In genomic region chr1:209095627-209096595, GRCh38 we compare ENCODE assay signal across 10 cellular contexts.
DNase-seq lines count a peak whose midpoint lies in the region; ATAC-seq and TF ChIP-seq lines count a peak whose summit lies in the region.
"Had no signal": no experiment of that assay in that cellular context is flagged by ENCODE, and none has a peak within 500 bp of the region (broad histone marks: within the 10 kb centered on the region; RNA-seq: fewer than 3 reads in every experiment).

No MANE protein-coding gene starts in this region.

- intact Hi-C loops in activated CD4-positive, alpha-beta T cell treated with anti-CD3 and anti-CD28 coated beads, Interleukin-2, amount 10 ng/mL, durations not matched to agents 24 days and 14 days (cut with micrococcal nuclease) = no loop called here

- no peaks in the 10 kb centered on the region for H3K36me3 ChIP-seq in HEK293 (ENCODE audit: control insufficient read depth in 2 of 2, insufficient read depth in 1 of 2, low read length in 2 of 2)

- no peaks in the 10 kb centered on the region for H3K4me1 Mint-ChIP-seq in activated CD4-positive, alpha-beta T cell treated with anti-CD3 and anti-CD28 coated beads, Interleukin-2, amount 10 ng/mL, durations not matched to agents 24 days and 14 days

- CTCF ChIA-PET in HEK293 (lab: Yijun Ruan, JAX) = interaction anchor here (0.5 kb wide), 1 partner anchor 109 kb away, joined by 3 read pairs; no protein-coding TSS in a partner anchor
- CTCF ChIA-PET in RWPE1 (lab: Yijun Ruan, JAX) = interaction anchor here (0.5 to 1.0 kb wide), 3 partner anchors 11 to 80 kb away, joined by 3 read pairs; no protein-coding TSS in a partner anchor

- H3K27me3 Mint-ChIP-seq in activated CD4-positive, alpha-beta T cell treated with anti-CD3 and anti-CD28 coated beads, Interleukin-2, amount 10 ng/mL, durations not matched to agents 24 days and 14 days = no peaks in the 10 kb centered on the region
- H3K27me3 Mint-ChIP-seq: CD4-positive, alpha-beta T cell had no signal

- no peaks in the 10 kb centered on the region for H3K36me3 Mint-ChIP-seq in activated CD4-positive, alpha-beta T cell treated with anti-CD3 and anti-CD28 coated beads, Interleukin-2, amount 10 ng/mL, durations not matched to agents 24 days and 14 days (ENCODE audit: low read depth)

- H3K4me3 Mint-ChIP-seq in activated CD4-positive, alpha-beta T cell treated with anti-CD3 and anti-CD28 coated beads, Interleukin-2, amount 10 ng/mL, durations not matched to agents 24 days and 14 days = no peak overlapping the region
- H3K4me3 Mint-ChIP-seq: CD4-positive, alpha-beta T cell had no signal

- ATAC-seq in GM18520 (IDR thresholded peaks at IDR 0.05; ENCODE audit: unreplicated experiment) = no peak

- POLR2A ChIA-PET in HEK293 (lab: Yijun Ruan, JAX) = no interaction called here
- POLR2A ChIA-PET in RWPE1 (lab: Yijun Ruan, JAX; ENCODE audit: low non-redundant PET) = no interaction called here

- no peaks in the 10 kb centered on the region for H3K9me3 ChIP-seq in HEK293 (ENCODE audit: control insufficient read depth, insufficient read depth, low read depth, low read length)

- no peaks in the 10 kb centered on the region for H3K4me1 ChIP-seq in HEK293 (ENCODE audit: control insufficient read depth, insufficient read depth, low read length)

- no peak for TF ChIP-seq CTCF in HEK293 (tag by site-specific recombination; IDR thresholded peaks at IDR 0.05)
- no peak for TF ChIP-seq CTCF in RWPE1 (conservative IDR thresholded peaks at IDR 0.05; ENCODE audit: low read depth)

- no peaks in the 10 kb centered on the region for H3K9me3 Mint-ChIP-seq in activated CD4-positive, alpha-beta T cell treated with anti-CD3 and anti-CD28 coated beads, Interleukin-2, amount 10 ng/mL, durations not matched to agents 24 days and 14 days
- H3K9me3 Mint-ChIP-seq: CD4-positive, alpha-beta T cell had no signal

- no peak overlapping the region for H3K4me3 ChIP-seq in HEK293 (ENCODE audit: low read depth, low read length)

- no peak overlapping the region for H3K27ac Mint-ChIP-seq in activated CD4-positive, alpha-beta T cell treated with anti-CD3 and anti-CD28 coated beads, Interleukin-2, amount 10 ng/mL, durations not matched to agents 24 days and 14 days
- H3K27ac Mint-ChIP-seq: CD4-positive, alpha-beta T cell had no signal

- DNase-seq in DMS 273 (lab: John Stamatoyannopoulos, UW; ENCODE audit: unreplicated experiment) = peak; percentile 34
- DNase-seq in RWPE1 (ENCODE audit: low spot score) = peak; percentile 88
- DNase-seq in kidney glomerular epithelial cell (lab: John Stamatoyannopoulos, UW) = peak; percentile 91
- DNase-seq in activated CD4-positive, alpha-beta T cell treated with anti-CD3 and anti-CD28 coated beads, Interleukin-2, amount 50 U/mL, for 48 hours = no peak
- no peak for DNase-seq in activated CD4-positive, alpha-beta T cell treated with anti-CD3 and anti-CD28 coated beads, Interleukin-2, amount 10 ng/mL, durations not matched to agents 24 days and 14 days
- no peak for DNase-seq in dermis blood vessel endothelial cell
- DNase-seq: CD4-positive, alpha-beta T cell; RPMI8226 had no signal

- H3K27ac ChIP-seq in HEK293 (ENCODE audit: extremely low read depth, low read depth, low read length) = no peak overlapping the region
- H3K27ac ChIP-seq in RWPE1 = peak overlapping the region; percentile 72

TF ChIP-seq in HEK293, 187 proteins besides CTCF, POLR2A, EP300 and RAD21:
- peak; percentile 65 for TF ChIP-seq GLIS1 (tag by site-specific recombination; IDR thresholded peaks at IDR 0.05)
- TF ChIP-seq, protein P1, sequence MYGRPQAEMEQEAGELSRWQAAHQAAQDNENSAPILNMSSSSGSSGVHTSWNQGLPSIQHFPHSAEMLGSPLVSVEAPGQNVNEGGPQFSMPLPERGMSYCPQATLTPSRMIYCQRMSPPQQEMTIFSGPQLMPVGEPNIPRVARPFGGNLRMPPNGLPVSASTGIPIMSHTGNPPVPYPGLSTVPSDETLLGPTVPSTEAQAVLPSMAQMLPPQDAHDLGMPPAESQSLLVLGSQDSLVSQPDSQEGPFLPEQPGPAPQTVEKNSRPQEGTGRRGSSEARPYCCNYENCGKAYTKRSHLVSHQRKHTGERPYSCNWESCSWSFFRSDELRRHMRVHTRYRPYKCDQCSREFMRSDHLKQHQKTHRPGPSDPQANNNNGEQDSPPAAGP (tag by site-specific recombination; IDR thresholded peaks at IDR 0.05) = no peak
- TF ChIP-seq ZNF132 (tag by site-specific recombination; IDR thresholded peaks at IDR 0.05; ENCODE audit: borderline replicate concordance) = no peak
- TF ChIP-seq ZNF501 (tag by site-specific recombination; IDR thresholded peaks at IDR 0.05) = no peak

Comparison
In these comparisons a context has a peak if more than half of its experiments do, and no peak if none do; other contexts are left out.
1. DNase-seq: peak in DMS 273 (single experiment), RWPE1 (single experiment) and kidney glomerular epithelial cell (single experiment); none in activated CD4-positive, alpha-beta T cell treated with anti-CD3 and anti-CD28 coated beads, Interleukin-2, amount 50 U/mL, for 48 hours (0 of 2), activated CD4-positive, alpha-beta T cell treated with anti-CD3 and anti-CD28 coated beads, Interleukin-2, amount 10 ng/mL, durations not matched to agents 24 days and 14 days (single experiment) and dermis blood vessel endothelial cell (single experiment).